25 cellular contexts compared by ENCODE assay signal in genomic region chr4:150211016-150211415, GRCh38.
DNase-seq lines count a peak whose midpoint lies in the region; ATAC-seq and TF ChIP-seq lines count a peak whose summit lies in the region.
"Had no signal": no experiment of that assay in that cellular context is flagged by ENCODE, and none has a peak within 500 bp of the region (broad histone marks: within the 10 kb centered on the region; RNA-seq: fewer than 3 reads in every experiment).

No MANE protein-coding gene starts in this region.

- peak; percentile 68 for DNase-seq in Ammon's horn (ENCODE audit: low spot score)
- DNase-seq in G401 (ENCODE audit: low spot score): peak; percentile 93
- DNase-seq in cerebellar cortex (ENCODE audit: low spot score): peak; percentile 91
- DNase-seq in neural crest cell (ENCODE audit: low read depth, low spot score): no peak
- DNase-seq in Calu3: no peak
- DNase-seq in Kasumi-1 (lab: John Stamatoyannopoulos, UW): no peak
- DNase-seq: activated CD4-positive, alpha-beta T cell treated with anti-CD3 and anti-CD28 coated beads for 48 hours; activated CD8-positive, alpha-beta memory T cell treated with anti-CD3 and anti-CD28 coated beads for 24 hours; activated T-cell treated with anti-CD3 and anti-CD28 coated beads for 4 hours; Caco-2; effector memory CD8-positive, alpha-beta T cell; KBM-7; midbrain; naive thymus-derived CD4-positive, alpha-beta T cell; NCI-H1417 treated with DMSO at 0.1 percent for 48 hours; NCI-H2081; NCI-H226; NCI-H748 treated with DMSO at 0.1 percent for 48 hours; psoas muscle; SJCRH30; stimulated activated naive B cell treated with anti-CD40 and anti-IgM and Interleukin-4, amounts not matched to agents 10 μg/mL and 1 μg/mL and 100 μg/mL, for 72 hours; T1000; upper lobe of left lung had no signal

- H3K9me3 Mint-ChIP-seq in neural crest cell: no peaks in the 10 kb centered on the region
- H3K9me3 Mint-ChIP-seq in Calu3 (ENCODE audit: low read depth, unreplicated experiment): no peaks in the 10 kb centered on the region
- H3K9me3 Mint-ChIP-seq: activated naive CD4-positive, alpha-beta T cell treated with anti-CD3 and anti-CD28 coated beads, Interleukin-2, amount 50 U/mL, for 72 hours; effector memory CD8-positive, alpha-beta T cell; naive thymus-derived CD4-positive, alpha-beta T cell; stimulated activated naive B cell treated with anti-CD40 and anti-IgM and Interleukin-4, amounts not matched to agents 10 μg/mL and 1 μg/mL and 100 μg/mL, for 72 hours had no signal

- H3K36me3 Mint-ChIP-seq in neural crest cell (ENCODE audit: low read depth) (peaks cover 18% of the 10 kb centered on the region), Calu3 (ENCODE audit: insufficient read depth, unreplicated experiment) (no peaks in the 10 kb centered on the region)
- H3K36me3 Mint-ChIP-seq: activated naive CD4-positive, alpha-beta T cell treated with anti-CD3 and anti-CD28 coated beads, Interleukin-2, amount 50 U/mL, for 72 hours; naive thymus-derived CD4-positive, alpha-beta T cell had no signal

- no peak for ATAC-seq in GM21717 (IDR thresholded peaks at IDR 0.05; ENCODE audit: unreplicated experiment)
- ATAC-seq: activated naive CD4-positive, alpha-beta T cell treated with anti-CD3 and anti-CD28 coated beads, Interleukin-2, amount 50 U/mL, for 72 hours; effector memory CD8-positive, alpha-beta T cell; naive thymus-derived CD4-positive, alpha-beta T cell; stimulated activated naive B cell treated with anti-CD40 and anti-IgM and Interleukin-4, amounts not matched to agents 10 μg/mL and 1 μg/mL and 100 μg/mL, for 72 hours had no signal

- H3K4me1 Mint-ChIP-seq in neural crest cell: peaks cover 46% of the 10 kb centered on the region
- peaks cover 8% of the 10 kb centered on the region for H3K4me1 Mint-ChIP-seq in Calu3 (ENCODE audit: low read depth, unreplicated experiment)
- H3K4me1 Mint-ChIP-seq: naive thymus-derived CD4-positive, alpha-beta T cell had no signal

- H3K27me3 Mint-ChIP-seq in neural crest cell (ENCODE audit: low read depth) (no peaks in the 10 kb centered on the region), Calu3 (ENCODE audit: unreplicated experiment) (peaks cover 14% of the 10 kb centered on the region)
- H3K27me3 Mint-ChIP-seq: stimulated activated naive B cell treated with anti-CD40 and anti-IgM and Interleukin-4, amounts not matched to agents 10 μg/mL and 1 μg/mL and 100 μg/mL, for 72 hours had no signal

- in situ Hi-C loops in G401 (cut with HindIII; ENCODE audit: low sequenced_read_pairs): no loop called here

- intact Hi-C loops in Calu3 (cut with micrococcal nuclease; ENCODE audit: unreplicated experiment): no loop called here

- TF ChIP-seq CTCF in neural crest cell (conservative IDR thresholded peaks at IDR 0.05) (no peak), Calu3 (IDR thresholded peaks at IDR 0.05; ENCODE audit: unreplicated experiment) (no peak)

- CTCF ChIA-PET in Calu3 (lab: Charles Lee): no interaction called here

- no peak overlapping the region for H3K4me3 Mint-ChIP-seq in neural crest cell
- H3K4me3 Mint-ChIP-seq in Calu3 (ENCODE audit: low read depth, unreplicated experiment): no peak overlapping the region
- H3K4me3 Mint-ChIP-seq: effector memory CD8-positive, alpha-beta T cell; naive thymus-derived CD4-positive, alpha-beta T cell; stimulated activated naive B cell treated with anti-CD40 and anti-IgM and Interleukin-4, amounts not matched to agents 10 μg/mL and 1 μg/mL and 100 μg/mL, for 72 hours had no signal

- H3K27ac Mint-ChIP-seq in neural crest cell (ENCODE audit: unreplicated experiment) (peak overlapping the region; percentile 28), Calu3 (ENCODE audit: unreplicated experiment) (no peak overlapping the region)
- H3K27ac Mint-ChIP-seq: activated naive CD4-positive, alpha-beta T cell treated with anti-CD3 and anti-CD28 coated beads, Interleukin-2, amount 50 U/mL, for 72 hours; effector memory CD8-positive, alpha-beta T cell; naive thymus-derived CD4-positive, alpha-beta T cell; stimulated activated naive B cell treated with anti-CD40 and anti-IgM and Interleukin-4, amounts not matched to agents 10 μg/mL and 1 μg/mL and 100 μg/mL, for 72 hours had no signal

- no TSS peak for BruUV-seq in Calu3 (replicated peaks; lab: Mats Ljungman, UMichigan)

Comparison
In these comparisons a context has a peak if more than half of its experiments do, and no peak if none do; other contexts are left out.
1. DNase-seq: peak in Ammon's horn (single experiment), G401 (single experiment) and cerebellar cortex (single experiment); none in neural crest cell (single experiment), Calu3 (single experiment) and Kasumi-1 (0 of 2).